16 cellular contexts compared by ENCODE assay signal in genomic region chr21:43797925-43798715, GRCh38. TPM values are rescaled to one million over a fixed set of nuclear protein-coding genes. Genes with fewer than 3 reads are reported as not detected.
DNase-seq lines count a peak whose midpoint lies in the region; ATAC-seq and TF ChIP-seq lines count a peak whose summit lies in the region.
"Had no signal": no experiment of that assay in that cellular context is flagged by ENCODE, and none has a peak within 500 bp of the region (broad histone marks: within the 10 kb centered on the region; RNA-seq: fewer than 3 reads in every experiment).

No MANE protein-coding gene starts in this region.

- no peak for ATAC-seq in left cardiac atrium
- ATAC-seq in left ventricle myocardium superior: no peak
- no peak for ATAC-seq in activated B cell treated with CpG ODN at 0.5 μM for 24 hours (ENCODE audit: low read depth)
- ATAC-seq in stimulated activated memory B cell treated with anti-CD40 and anti-IgM and Interleukin-4, amounts not matched to agents 10 μg/mL and 1 μg/mL and 100 μg/mL, for 72 hours: no peak
- ATAC-seq in GM21825 (IDR thresholded peaks at IDR 0.05; ENCODE audit: unreplicated experiment): no peak

- POLR2A ChIA-PET in activated B cell treated with CpG ODN at 0.5 μM for 24 hours (lab: Charles Lee): interaction anchor here (1.0 kb wide), 1 partner anchor 8 kb away, joined by 3 read pairs; no protein-coding TSS in a partner anchor

- DNase-seq in left cardiac atrium: peak; percentile 14
- no peak for DNase-seq in left ventricle myocardium superior
- no peak for DNase-seq in activated B cell treated with CpG ODN at 0.5 μM for 24 hours
- DNase-seq in epidermal melanocyte (ENCODE audit: insufficient read length, low spot score): peak; percentile 8
- no peak for DNase-seq in NCI-H524 (lab: John Stamatoyannopoulos, UW)
- DNase-seq: CD4-positive, alpha-beta T cell; GOT3; NCI-H1694 treated with DMSO at 0.1 percent for 48 hours; NCI-H2081 treated with DMSO at 0.1 percent for 48 hours; NCI-H2171 treated with DMSO at 0.1 percent for 48 hours; NCI-H446; NCI-H526 treated with DMSO at 0.1 percent for 48 hours; OCI-M1; Right ventricle myocardium superior had no signal

- H3K4me1 Mint-ChIP-seq in activated B cell treated with CpG ODN at 0.5 μM for 24 hours: peaks cover under 1% of the 10 kb centered on the region
- peaks cover 2% of the 10 kb centered on the region for H3K4me1 Mint-ChIP-seq in stimulated activated memory B cell treated with anti-CD40 and anti-IgM and Interleukin-4, amounts not matched to agents 10 μg/mL and 1 μg/mL and 100 μg/mL, for 72 hours

- H3K36me3 Mint-ChIP-seq in activated B cell treated with CpG ODN at 0.5 μM for 24 hours (ENCODE audit: low read depth): peaks cover 96% of the 10 kb centered on the region
- H3K36me3 Mint-ChIP-seq in stimulated activated memory B cell treated with anti-CD40 and anti-IgM and Interleukin-4, amounts not matched to agents 10 μg/mL and 1 μg/mL and 100 μg/mL, for 72 hours: peaks cover 97% of the 10 kb centered on the region

- peak overlapping the region; percentile 7 for H3K27ac Mint-ChIP-seq in activated B cell treated with CpG ODN at 0.5 μM for 24 hours
- H3K27ac Mint-ChIP-seq in stimulated activated memory B cell treated with anti-CD40 and anti-IgM and Interleukin-4, amounts not matched to agents 10 μg/mL and 1 μg/mL and 100 μg/mL, for 72 hours: peak overlapping the region; percentile 72
- H3K27ac Mint-ChIP-seq: CD4-positive, alpha-beta T cell had no signal

- TF ChIP-seq CTCF in activated B cell treated with CpG ODN at 0.5 μM for 24 hours (IDR thresholded peaks at IDR 0.05): no peak

- CTCF ChIA-PET in activated B cell treated with CpG ODN at 0.5 μM for 24 hours (lab: Charles Lee): no interaction called here

- intact Hi-C loops in left cardiac atrium (cut with DNase I) (no loop called here), left ventricle myocardium superior (cut with micrococcal nuclease) (no loop called here), activated B cell treated with CpG ODN at 0.5 μM for 24 hours (cut with micrococcal nuclease) (no loop called here)

- no peaks in the 10 kb centered on the region for H3K27me3 Mint-ChIP-seq in activated B cell treated with CpG ODN at 0.5 μM for 24 hours
- no peaks in the 10 kb centered on the region for H3K27me3 Mint-ChIP-seq in stimulated activated memory B cell treated with anti-CD40 and anti-IgM and Interleukin-4, amounts not matched to agents 10 μg/mL and 1 μg/mL and 100 μg/mL, for 72 hours
- H3K27me3 Mint-ChIP-seq: CD4-positive, alpha-beta T cell had no signal

- no peak overlapping the region for H3K4me3 Mint-ChIP-seq in activated B cell treated with CpG ODN at 0.5 μM for 24 hours
- no peak overlapping the region for H3K4me3 Mint-ChIP-seq in stimulated activated memory B cell treated with anti-CD40 and anti-IgM and Interleukin-4, amounts not matched to agents 10 μg/mL and 1 μg/mL and 100 μg/mL, for 72 hours
- H3K4me3 Mint-ChIP-seq: CD4-positive, alpha-beta T cell had no signal

- no peaks in the 10 kb centered on the region for H3K9me3 Mint-ChIP-seq in activated B cell treated with CpG ODN at 0.5 μM for 24 hours
- no peaks in the 10 kb centered on the region for H3K9me3 Mint-ChIP-seq in stimulated activated memory B cell treated with anti-CD40 and anti-IgM and Interleukin-4, amounts not matched to agents 10 μg/mL and 1 μg/mL and 100 μg/mL, for 72 hours
- H3K9me3 Mint-ChIP-seq: CD4-positive, alpha-beta T cell had no signal

RNA-seq across cellular contexts. Expression of gene RRP1, which starts 8.7 kb away (rescaled TPM):
- total RNA-seq in left cardiac atrium (10 to 100 TPM; 10.6 to 14.9 TPM), left ventricle myocardium superior (13.5 TPM), activated B cell treated with CpG ODN at 0.5 μM for 24 hours (36.8 and 37.0 TPM in 2 replicates)

RNA-seq across cellular contexts. Expression of gene CSTB, which starts 22.0 kb away (rescaled TPM):
- total RNA-seq in left cardiac atrium (10 to 100 TPM; 33.0 to 40.2 TPM), left ventricle myocardium superior (37.6 TPM), activated B cell treated with CpG ODN at 0.5 μM for 24 hours (16.0 and 17.1 TPM in 2 replicates)

Comparison
In these comparisons a context has a peak if more than half of its experiments do, and no peak if none do; other contexts are left out.
1. DNase-seq: peak in left cardiac atrium (single experiment) and epidermal melanocyte (single experiment); none in left ventricle myocardium superior (single experiment), activated B cell treated with CpG ODN at 0.5 μM for 24 hours (single experiment) and NCI-H524 (0 of 2).